ENCODE assay signal across 10 cellular contexts in the genomic region with DNA sequence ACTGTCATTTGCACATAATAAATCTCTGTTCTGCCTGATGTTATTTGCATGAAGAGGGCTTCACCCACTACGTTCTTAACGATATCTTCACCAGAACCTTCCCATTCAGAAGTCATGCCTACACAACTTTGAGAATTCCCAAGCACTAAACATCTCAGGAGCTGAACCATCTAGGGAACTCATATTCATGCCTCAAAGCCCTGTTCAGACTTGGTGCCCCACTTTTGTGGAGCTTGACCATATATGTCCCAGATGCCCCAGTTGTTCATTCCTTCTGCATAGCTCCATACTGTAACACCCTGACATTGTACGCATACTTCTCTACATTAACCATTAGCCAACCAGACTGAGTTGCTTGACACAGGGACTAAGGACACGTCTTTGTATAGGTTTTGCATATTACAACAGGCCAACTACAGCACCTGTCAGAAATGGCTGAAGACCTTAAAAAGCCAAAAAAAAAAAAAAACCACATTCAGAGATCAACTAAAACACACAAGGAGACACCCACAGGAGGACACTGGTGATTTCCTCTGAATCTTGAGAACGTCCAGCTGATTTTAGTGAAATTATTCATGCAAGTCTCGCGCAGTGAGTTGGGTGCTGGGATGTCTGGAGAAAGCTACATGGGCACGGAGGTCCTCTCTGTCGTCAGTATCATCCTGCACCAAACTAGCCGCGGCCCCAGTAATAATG.
DNase-seq lines count a peak whose midpoint lies in the region; ATAC-seq and TF ChIP-seq lines count a peak whose summit lies in the region.
"Had no signal": no experiment of that assay in that cellular context is flagged by ENCODE, and none has a peak within 500 bp of the region (broad histone marks: within the 10 kb centered on the region; RNA-seq: fewer than 3 reads in every experiment).

No MANE protein-coding gene starts in this region.

- CTCF ChIA-PET in HEK293 (lab: Yijun Ruan, JAX) = no interaction called here

- H3K27ac Mint-ChIP-seq in activated T-cell treated with anti-CD3 and anti-CD28 coated beads, Interleukin-2, amount 50 U/mL, for 72 hours = peak overlapping the region; percentile 58
- peak overlapping the region; percentile 95 to 99 (median 99) for H3K27ac Mint-ChIP-seq in naive thymus-derived CD8-positive, alpha-beta T cell

- H3K4me1 ChIP-seq in HEK293 (ENCODE audit: control insufficient read depth, insufficient read depth, low read length) (no peaks in the 10 kb centered on the region), right lobe of liver (peaks cover 0 to 3% (median 0%) of the 10 kb centered on the region in 4 donors)

- H3K9me3 ChIP-seq in HEK293 (ENCODE audit: control insufficient read depth, insufficient read depth, low read depth, low read length) (no peaks in the 10 kb centered on the region), right lobe of liver (no peaks in the 10 kb centered on the region)
- H3K9me3 ChIP-seq: prostate gland had no signal

- 77% methylated on average over 8 of the region's 11 CpGs for WGBS in right lobe of liver (ENCODE audit: insufficient coverage, low coverage, low lambda C conversion rate, missing lambda C conversion rate)

- peaks cover 3 to 6% of the 10 kb centered on the region in 2 donors for H3K36me3 Mint-ChIP-seq in activated T-cell treated with anti-CD3 and anti-CD28 coated beads, Interleukin-2, amount 50 U/mL, for 72 hours (ENCODE audit: insufficient read depth in 2 of 2)
- H3K36me3 Mint-ChIP-seq in naive thymus-derived CD8-positive, alpha-beta T cell = peaks cover 0 to 14% (median 11%) of the 10 kb centered on the region in 3 donors

- peak; percentile 16 for DNase-seq in CD1c-positive myeloid dendritic cell (ENCODE audit: extremely low spot score)
- DNase-seq in activated T-cell treated with anti-CD3 and anti-CD28 coated beads, Interleukin-2, amount 50 U/mL, for 72 hours = no peak
- DNase-seq in naive thymus-derived CD8-positive, alpha-beta T cell = no peak
- DNase-seq in mesenteric fat pad (ENCODE audit: low spot score) = no peak
- DNase-seq in right lobe of liver = no peak
- no peak for DNase-seq in dorsolateral prefrontal cortex
- DNase-seq: NCI-H1417 had no signal

- no peaks in the 10 kb centered on the region for H3K27me3 ChIP-seq in right lobe of liver
- H3K27me3 ChIP-seq in dorsolateral prefrontal cortex = no peaks in the 10 kb centered on the region

- H3K36me3 ChIP-seq in HEK293 (ENCODE audit: control insufficient read depth in 2 of 2, insufficient read depth in 1 of 2, low read length in 2 of 2) (peaks cover 0 to under 1% of the 10 kb centered on the region in 2 experiments; a peak in 1 of 3 replicates), right lobe of liver (no peaks in the 10 kb centered on the region)
- H3K36me3 ChIP-seq: prostate gland had no signal

- peaks cover 0 to 3% of the 10 kb centered on the region in 2 donors for H3K9me3 Mint-ChIP-seq in activated T-cell treated with anti-CD3 and anti-CD28 coated beads, Interleukin-2, amount 50 U/mL, for 72 hours
- no peaks in the 10 kb centered on the region for H3K9me3 Mint-ChIP-seq in naive thymus-derived CD8-positive, alpha-beta T cell

- peaks cover 98% of the 10 kb centered on the region for H3K4me1 Mint-ChIP-seq in activated T-cell treated with anti-CD3 and anti-CD28 coated beads, Interleukin-2, amount 50 U/mL, for 72 hours (ENCODE audit: low read depth)
- H3K4me1 Mint-ChIP-seq in naive thymus-derived CD8-positive, alpha-beta T cell = peaks cover 56 to 97% (median 97%) of the 10 kb centered on the region in 4 donors

- no peak for ATAC-seq in activated T-cell treated with anti-CD3 and anti-CD28 coated beads, Interleukin-2, amount 50 U/mL, for 72 hours (replicated peaks in 1 of 2)
- no peak for ATAC-seq in naive thymus-derived CD8-positive, alpha-beta T cell
- ATAC-seq in right lobe of liver = no peak
- no peak for ATAC-seq in GM18870 (IDR thresholded peaks at IDR 0.05; ENCODE audit: unreplicated experiment)

- TF ChIP-seq POLR2A in right lobe of liver (IDR thresholded peaks at IDR 0.05) = no peak

- intact Hi-C loops in right lobe of liver (cut with DNase I) (no loop called here), dorsolateral prefrontal cortex (cut with DNase I) (no loop called here)

- POLR2A ChIA-PET in HEK293 (lab: Yijun Ruan, JAX) = no interaction called here
- POLR2A ChIA-PET in naive thymus-derived CD8-positive, alpha-beta T cell (lab: Charles Lee) = interaction anchor here (0.7 to 9.5 kb wide), 19 partner anchors 11 to 311 kb away, joined by 3 to 164 read pairs (median 6); no protein-coding TSS in a partner anchor

- no peaks in the 10 kb centered on the region for H3K27me3 Mint-ChIP-seq in activated T-cell treated with anti-CD3 and anti-CD28 coated beads, Interleukin-2, amount 50 U/mL, for 72 hours (ENCODE audit: low read depth)
- H3K27me3 Mint-ChIP-seq in naive thymus-derived CD8-positive, alpha-beta T cell = no peaks in the 10 kb centered on the region

- peak overlapping the region; percentile 70 to 79 for H3K4me3 Mint-ChIP-seq in activated T-cell treated with anti-CD3 and anti-CD28 coated beads, Interleukin-2, amount 50 U/mL, for 72 hours
- H3K4me3 Mint-ChIP-seq in naive thymus-derived CD8-positive, alpha-beta T cell = peak overlapping the region; percentile 56 to 87 (median 80)

- H3K4me3 ChIP-seq in HEK293 (ENCODE audit: low read depth, low read length) = no peak overlapping the region
- no peak overlapping the region for H3K4me3 ChIP-seq in right lobe of liver
- H3K4me3 ChIP-seq in dorsolateral prefrontal cortex = no peak overlapping the region
- H3K4me3 ChIP-seq: prostate gland had no signal

- TF ChIP-seq CTCF in HEK293 (tag by site-specific recombination; IDR thresholded peaks at IDR 0.05) (no peak), right lobe of liver (IDR thresholded peaks at IDR 0.05) (no peak), dorsolateral prefrontal cortex (IDR thresholded peaks at IDR 0.05 in 54 of 56, conservative IDR thresholded peaks at IDR 0.05 in 2 of 56; ENCODE audit: low read depth in 1 of 56, partially characterized antibody in 56 of 56) (no peak)

- H3K27ac ChIP-seq in HEK293 (ENCODE audit: extremely low read depth, low read depth, low read length) = no peak overlapping the region
- no peak overlapping the region for H3K27ac ChIP-seq in right lobe of liver
- no peak overlapping the region for H3K27ac ChIP-seq in dorsolateral prefrontal cortex

TF ChIP-seq in HEK293, 187 proteins besides CTCF, POLR2A, EP300 and RAD21:
- TF ChIP-seq ZNF324 (tag by site-specific recombination; IDR thresholded peaks at IDR 0.05) (no peak), ZFP3 (tag by site-specific recombination; IDR thresholded peaks at IDR 0.05; ENCODE audit: low read depth) (peak; percentile 59), ZNF138 (tag by site-specific recombination; IDR thresholded peaks at IDR 0.05; ENCODE audit: borderline replicate concordance) (no peak), OSR2 (tag by site-specific recombination; IDR thresholded peaks at IDR 0.05) (no peak)
- TF ChIP-seq, protein P1, sequence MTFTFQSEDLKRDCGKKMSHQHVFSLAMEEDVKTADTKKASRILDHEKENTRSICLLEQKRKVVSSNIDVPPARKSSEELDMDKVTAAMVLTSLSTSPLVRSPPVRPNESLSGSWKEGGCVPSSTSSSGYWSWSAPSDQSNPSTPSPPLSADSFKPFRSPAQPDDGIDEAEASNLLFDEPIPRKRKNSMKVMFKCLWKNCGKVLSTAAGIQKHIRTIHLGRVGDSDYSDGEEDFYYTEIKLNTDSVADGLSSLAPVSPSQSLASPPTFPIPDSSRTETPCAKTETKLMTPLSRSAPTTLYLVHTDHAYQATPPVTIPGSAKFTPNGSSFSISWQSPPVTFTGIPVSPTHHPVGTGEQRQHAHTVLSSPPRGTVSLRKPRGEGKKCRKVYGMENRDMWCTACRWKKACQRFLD (tag by site-specific recombination; IDR thresholded peaks at IDR 0.05) = no peak
- TF ChIP-seq, protein P2, sequence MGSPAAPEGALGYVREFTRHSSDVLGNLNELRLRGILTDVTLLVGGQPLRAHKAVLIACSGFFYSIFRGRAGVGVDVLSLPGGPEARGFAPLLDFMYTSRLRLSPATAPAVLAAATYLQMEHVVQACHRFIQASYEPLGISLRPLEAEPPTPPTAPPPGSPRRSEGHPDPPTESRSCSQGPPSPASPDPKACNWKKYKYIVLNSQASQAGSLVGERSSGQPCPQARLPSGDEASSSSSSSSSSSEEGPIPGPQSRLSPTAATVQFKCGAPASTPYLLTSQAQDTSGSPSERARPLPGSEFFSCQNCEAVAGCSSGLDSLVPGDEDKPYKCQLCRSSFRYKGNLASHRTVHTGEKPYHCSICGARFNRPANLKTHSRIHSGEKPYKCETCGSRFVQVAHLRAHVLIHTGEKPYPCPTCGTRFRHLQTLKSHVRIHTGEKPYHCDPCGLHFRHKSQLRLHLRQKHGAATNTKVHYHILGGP (tag by site-specific recombination; IDR thresholded peaks at IDR 0.05) = no peak
- TF ChIP-seq, protein P3, sequence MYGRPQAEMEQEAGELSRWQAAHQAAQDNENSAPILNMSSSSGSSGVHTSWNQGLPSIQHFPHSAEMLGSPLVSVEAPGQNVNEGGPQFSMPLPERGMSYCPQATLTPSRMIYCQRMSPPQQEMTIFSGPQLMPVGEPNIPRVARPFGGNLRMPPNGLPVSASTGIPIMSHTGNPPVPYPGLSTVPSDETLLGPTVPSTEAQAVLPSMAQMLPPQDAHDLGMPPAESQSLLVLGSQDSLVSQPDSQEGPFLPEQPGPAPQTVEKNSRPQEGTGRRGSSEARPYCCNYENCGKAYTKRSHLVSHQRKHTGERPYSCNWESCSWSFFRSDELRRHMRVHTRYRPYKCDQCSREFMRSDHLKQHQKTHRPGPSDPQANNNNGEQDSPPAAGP (tag by site-specific recombination; IDR thresholded peaks at IDR 0.05) = no peak
- TF ChIP-seq, protein P4, sequence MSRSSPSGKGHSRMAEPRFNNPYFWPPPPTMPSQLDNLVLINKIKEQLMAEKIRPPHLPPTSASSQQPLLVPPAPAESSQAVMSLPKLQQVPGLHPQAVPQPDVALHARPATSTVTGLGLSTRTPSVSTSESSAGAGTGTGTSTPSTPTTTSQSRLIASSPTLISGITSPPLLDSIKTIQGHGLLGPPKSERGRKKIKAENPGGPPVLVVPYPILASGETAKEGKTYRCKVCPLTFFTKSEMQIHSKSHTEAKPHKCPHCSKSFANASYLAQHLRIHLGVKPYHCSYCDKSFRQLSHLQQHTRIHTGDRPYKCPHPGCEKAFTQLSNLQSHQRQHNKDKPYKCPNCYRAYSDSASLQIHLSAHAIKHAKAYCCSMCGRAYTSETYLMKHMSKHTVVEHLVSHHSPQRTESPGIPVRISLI (tag by site-specific recombination; IDR thresholded peaks at IDR 0.05) = no peak
